In the genomic region with DNA sequence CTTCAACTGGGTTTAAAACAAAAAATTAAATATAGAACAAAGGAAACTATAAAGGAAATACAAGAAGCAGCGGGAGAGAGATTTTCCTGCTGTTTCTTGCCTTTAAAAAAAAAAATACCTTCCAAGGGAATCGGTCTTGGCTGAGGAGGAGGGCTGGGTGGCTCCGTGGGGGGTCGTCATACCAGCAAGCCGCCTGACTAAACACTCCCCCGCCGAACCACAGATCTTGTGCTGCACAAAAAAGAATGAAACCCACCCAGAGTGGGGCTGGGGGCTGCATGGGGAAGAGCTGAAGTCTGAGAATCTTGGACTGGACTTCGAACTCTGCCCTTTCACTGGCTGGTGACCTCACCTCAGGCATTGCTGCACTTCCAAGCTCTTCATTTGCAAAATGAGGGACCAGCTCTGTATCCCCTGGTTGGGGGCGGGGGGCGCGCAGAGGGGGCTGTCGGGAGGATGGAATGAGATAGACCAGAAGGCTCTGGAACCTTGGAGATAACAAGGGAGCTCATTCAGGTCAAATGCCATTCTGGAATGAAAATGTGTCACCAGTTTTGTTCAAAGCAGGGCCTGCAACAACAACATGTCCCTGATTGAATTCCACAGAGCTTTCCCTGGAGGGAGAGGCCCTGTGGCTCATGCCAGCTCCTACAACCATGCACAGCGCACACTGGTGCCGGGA, we compare ENCODE assay signal across 19 cellular contexts.
"Had no signal": no experiment of that assay in that cellular context is flagged by ENCODE, and none has a peak within 500 bp of the region (broad histone marks: within the 10 kb centered on the region; RNA-seq: fewer than 3 reads in every experiment).

No MANE protein-coding gene starts in this region.

- H3K27me3 ChIP-seq: MG63 had no signal

- H3K4me2 ChIP-seq: SK-N-SH had no signal

- H3K4me3 ChIP-seq: MG63 had no signal

- H3K36me3 ChIP-seq: MG63 had no signal

- FAIRE-seq: RCC 7860 had no signal

- H3K9ac ChIP-seq: SK-N-SH had no signal

- DNase-seq: KBM-7, MG63, NCI-H1092, NCI-H1105 treated with DMSO at 0.1 percent for 48 hours, NCI-H1417 treated with DMSO at 0.1 percent for 48 hours, NCI-H146, NCI-H187, NCI-H2029, NCI-H2081 treated with DMSO at 0.1 percent for 48 hours, NCI-H2171 treated with DMSO at 0.1 percent for 48 hours, NCI-H345, NCI-H524, NCI-H69, NCI-H774, SHP77, SK-N-SH, SW 1271 had no signal

- H3K27ac ChIP-seq: RWPE1 had no signal
